In the genomic region with DNA sequence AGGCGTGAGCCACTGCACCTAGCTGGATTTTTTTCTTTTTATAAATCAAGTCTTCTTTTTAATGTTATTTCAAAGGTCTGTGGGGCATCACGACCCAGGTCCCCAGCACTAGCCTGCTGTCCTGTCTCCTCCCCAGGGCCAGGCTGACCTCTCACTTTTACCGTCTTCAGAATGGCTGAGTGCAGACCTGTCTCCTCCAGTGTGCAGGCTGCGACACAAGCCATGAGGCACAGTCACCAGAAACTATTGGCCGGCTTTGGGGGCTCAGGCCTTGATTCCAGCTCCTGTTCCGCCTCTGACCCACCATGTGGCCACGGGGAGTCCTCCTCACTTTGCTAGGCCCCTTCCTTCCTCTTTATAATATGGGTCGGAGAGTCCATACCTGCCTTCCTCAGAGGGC, we compare ENCODE assay signal across 19 cellular contexts. TPM values are rescaled to one million over a fixed set of nuclear protein-coding genes. Genes with fewer than 3 reads are reported as not detected.
DNase-seq lines count a peak whose midpoint lies in the region; ATAC-seq and TF ChIP-seq lines count a peak whose summit lies in the region.
"Had no signal": no experiment of that assay in that cellular context is flagged by ENCODE, and none has a peak within 500 bp of the region (broad histone marks: within the 10 kb centered on the region; RNA-seq: fewer than 3 reads in every experiment).

No MANE protein-coding gene starts in this region.

- peak overlapping the region; percentile 45 for H3K18ac ChIP-seq in neuronal stem cell (ENCODE audit: low read length)

- H3K4me3 ChIP-seq in GM23338, result no peak overlapping the region
- H3K4me3 ChIP-seq in endodermal cell (ENCODE audit: low read length), result no peak overlapping the region
- H3K4me3 ChIP-seq in neuronal stem cell (ENCODE audit: low read length in 2 of 2), result no peak overlapping the region
- no peak overlapping the region for H3K4me3 ChIP-seq in SJCRH30
- H3K4me3 ChIP-seq in A673 (ENCODE audit: low read depth, low read length, poor library complexity, severe bottlenecking), result no peak overlapping the region
- H3K4me3 ChIP-seq: BLaER1 treated with 17β-estradiol and CSF1 and Interleukin-3, amounts not matched to agents 10 nM and 100 nM had no signal

- H3K4me1 ChIP-seq in GM23338 (ENCODE audit: insufficient read depth) (no peaks in the 10 kb centered on the region), endodermal cell (ENCODE audit: control insufficient read depth, insufficient read depth, low read length) (no peaks in the 10 kb centered on the region), neuronal stem cell (ENCODE audit: control insufficient read depth in 2 of 2, insufficient read depth in 1 of 2, low read depth in 1 of 2, low read length in 2 of 2) (peaks cover 0 to 3% of the 10 kb centered on the region in 2 donors), SJCRH30 (peaks cover 7% of the 10 kb centered on the region; the same call in 1 of the 2 replicates), A673 (ENCODE audit: insufficient read depth, low read length, poor library complexity, severe bottlenecking) (no peaks in the 10 kb centered on the region)
- H3K4me1 ChIP-seq: Caco-2 had no signal

- H4K91ac ChIP-seq in neuronal stem cell (ENCODE audit: low read depth, low read length, poor library complexity), result no peak overlapping the region

- BruUV-seq in A673 (replicated peaks; lab: Mats Ljungman, UMichigan), result no TSS peak

- CTCF ChIA-PET in A673 (lab: Charles Lee), result no interaction called here

- no peak overlapping the region for H3K14ac ChIP-seq in neuronal stem cell (ENCODE audit: low read length)

- no peak overlapping the region for H3K4ac ChIP-seq in neuronal stem cell (ENCODE audit: low read length)

- no peak for ATAC-seq in Right ventricle myocardium inferior
- ATAC-seq in GM23338, result no peak
- ATAC-seq: CD8-positive, alpha-beta T cell had no signal

- H3K27ac Mint-ChIP-seq in GM23338 (peak overlapping the region; percentile 71; the same call in 1 of the 2 replicates), endodermal cell (no peak overlapping the region)
- H3K27ac Mint-ChIP-seq: B cell; CD4-positive, alpha-beta T cell; CD8-positive, alpha-beta T cell had no signal

- H4K8ac ChIP-seq in neuronal stem cell (ENCODE audit: low read depth, low read length), result no peak overlapping the region

- POLR2A ChIA-PET in A673 (lab: Charles Lee; ENCODE audit: low non-redundant PET), result no interaction called here

- no peak overlapping the region for H3K27ac ChIP-seq in GM23338 (ENCODE audit: low read depth)
- H3K27ac ChIP-seq in endodermal cell (ENCODE audit: low read depth, low read length), result no peak overlapping the region
- H3K27ac ChIP-seq in neuronal stem cell (replicated peaks; ENCODE audit: low read length), result no peak overlapping the region
- no peak overlapping the region for H3K27ac ChIP-seq in SJCRH30
- no peak overlapping the region for H3K27ac ChIP-seq in A673 (ENCODE audit: low read depth, low read length, poor library complexity, severe bottlenecking)
- H3K27ac ChIP-seq: BLaER1 treated with 17β-estradiol and CSF1 and Interleukin-3, amounts not matched to agents 10 nM and 100 nM; C4-2B had no signal

- no peaks in the 10 kb centered on the region for H3K27me3 ChIP-seq in GM23338 (ENCODE audit: insufficient read depth)
- no peaks in the 10 kb centered on the region for H3K27me3 ChIP-seq in endodermal cell (ENCODE audit: control insufficient read depth, insufficient read depth, low read length, poor library complexity, severe bottlenecking)
- H3K27me3 ChIP-seq in neuronal stem cell (ENCODE audit: control insufficient read depth in 3 of 3, insufficient read depth in 3 of 3, low read depth in 1 of 3, low read length in 3 of 3), result peaks cover 0 to 40% (median 2%) of the 10 kb centered on the region in 3 experiments
- no peaks in the 10 kb centered on the region for H3K27me3 ChIP-seq in SJCRH30
- H3K27me3 ChIP-seq in A673 (replicated peaks; ENCODE audit: insufficient read depth, low read depth, low read length, poor library complexity), result no peaks in the 10 kb centered on the region
- H3K27me3 ChIP-seq: BLaER1 treated with 17β-estradiol and CSF1 and Interleukin-3, amounts not matched to agents 10 nM and 100 nM had no signal

- H2BK12ac ChIP-seq in neuronal stem cell (ENCODE audit: low read length), result no peak overlapping the region

- H3K4me1 Mint-ChIP-seq in GM23338, result peaks cover 6% of the 10 kb centered on the region
- H3K4me1 Mint-ChIP-seq in endodermal cell, result no peaks in the 10 kb centered on the region
- H3K4me1 Mint-ChIP-seq: B cell had no signal

- H3K36me3 ChIP-seq in GM23338 (ENCODE audit: insufficient read depth) (no peaks in the 10 kb centered on the region), endodermal cell (ENCODE audit: control insufficient read depth, insufficient read depth, low read length) (no peaks in the 10 kb centered on the region), neuronal stem cell (replicated peaks in 1 of 2; ENCODE audit: control insufficient read depth in 2 of 2, insufficient read depth in 2 of 2, low read length in 2 of 2) (no peaks in the 10 kb centered on the region), SJCRH30 (no peaks in the 10 kb centered on the region), A673 (ENCODE audit: insufficient read depth, low read length, poor library complexity, severe bottlenecking) (no peaks in the 10 kb centered on the region)
- H3K36me3 ChIP-seq: BLaER1 treated with 17β-estradiol and CSF1 and Interleukin-3, amounts not matched to agents 10 nM and 100 nM had no signal

- no peak overlapping the region for H2AK5ac ChIP-seq in neuronal stem cell (ENCODE audit: low read depth, low read length)

- H3K9me2 ChIP-seq in GM23338 (ENCODE audit: insufficient read depth), result no peaks in the 10 kb centered on the region

- no peak overlapping the region for H3K9ac ChIP-seq in endodermal cell (ENCODE audit: extremely low read depth, low read length, poor library complexity, severe bottlenecking)
- no peak overlapping the region for H3K9ac ChIP-seq in neuronal stem cell (ENCODE audit: low read depth, low read length, poor library complexity)
- H3K9ac ChIP-seq: BLaER1 treated with 17β-estradiol and CSF1 and Interleukin-3, amounts not matched to agents 10 nM and 100 nM had no signal

- no peaks in the 10 kb centered on the region for H3K79me2 ChIP-seq in GM23338 (replicated peaks; ENCODE audit: insufficient read depth)

- peaks cover 3% of the 10 kb centered on the region for H3K79me1 ChIP-seq in neuronal stem cell (ENCODE audit: low read depth, low read length)

- H2BK120ac ChIP-seq in neuronal stem cell (ENCODE audit: low read depth, low read length), result no peak overlapping the region

- no peaks in the 10 kb centered on the region for H3F3A ChIP-seq in GM23338 (replicated peaks; ENCODE audit: low read depth)

- H2BK15ac ChIP-seq in neuronal stem cell (ENCODE audit: low read length), result peak overlapping the region; percentile 8

- H3K4me3 Mint-ChIP-seq in GM23338 (no peak overlapping the region), endodermal cell (no peak overlapping the region)
- H3K4me3 Mint-ChIP-seq: B cell; CD4-positive, alpha-beta T cell; CD8-positive, alpha-beta T cell had no signal

- 91 to 96% methylated on average over 5 to 8 of the region's 8 CpGs for WGBS in endodermal cell (ENCODE audit: insufficient coverage in 1 of 2, insufficient read length in 1 of 2), 2 experiments
- no CpG with 5 or more reads among the region's 8 CpGs for WGBS in neuronal stem cell (ENCODE audit: extremely low coverage in 2 of 2, insufficient read length in 2 of 2, insufficient replicate concordance in 1 of 2), 2 donors

- H3K9me3 Mint-ChIP-seq in GM23338, result no peaks in the 10 kb centered on the region
- H3K9me3 Mint-ChIP-seq in endodermal cell, result no peaks in the 10 kb centered on the region
- H3K9me3 Mint-ChIP-seq: CD4-positive, alpha-beta T cell; CD8-positive, alpha-beta T cell had no signal

- no peak overlapping the region for H2BK5ac ChIP-seq in neuronal stem cell (ENCODE audit: low read length)

- TF ChIP-seq CTCF in GM23338 (conservative IDR thresholded peaks at IDR 0.05; ENCODE audit: low read depth in 2 of 2), result no peak
- TF ChIP-seq CTCF in endodermal cell (conservative IDR thresholded peaks at IDR 0.05), result no peak
- no peak for TF ChIP-seq CTCF in A673 (conservative IDR thresholded peaks at IDR 0.05; ENCODE audit: low read depth, low read length)

- H3K36me3 Mint-ChIP-seq in GM23338 (ENCODE audit: low read depth) (no peaks in the 10 kb centered on the region), endodermal cell (ENCODE audit: low read depth) (no peaks in the 10 kb centered on the region)
- H3K36me3 Mint-ChIP-seq: CD8-positive, alpha-beta T cell had no signal

- no peak overlapping the region for H2AFZ ChIP-seq in GM23338
- no peak overlapping the region for H2AFZ ChIP-seq in neuronal stem cell (ENCODE audit: low read length)

- H4K20me1 ChIP-seq in GM23338 (replicated peaks; ENCODE audit: insufficient read depth), result no peaks in the 10 kb centered on the region
- H4K20me1 ChIP-seq: BLaER1 treated with 17β-estradiol and CSF1 and Interleukin-3, amounts not matched to agents 10 nM and 100 nM had no signal

- H3K9me3 ChIP-seq in endodermal cell (ENCODE audit: control insufficient read depth, low read length) (no peaks in the 10 kb centered on the region), neuronal stem cell (replicated peaks in 1 of 2; ENCODE audit: control insufficient read depth in 2 of 2, insufficient read depth in 1 of 2, low read depth in 1 of 2, low read length in 2 of 2) (no peaks in the 10 kb centered on the region), SJCRH30 (replicated peaks) (no peaks in the 10 kb centered on the region), A673 (ENCODE audit: low read depth, low read length, poor library complexity, severe bottlenecking) (no peaks in the 10 kb centered on the region)
- H3K9me3 ChIP-seq: BLaER1 treated with 17β-estradiol and CSF1 and Interleukin-3, amounts not matched to agents 10 nM and 100 nM; Caco-2 had no signal

- intact Hi-C loops in cardiac septum (cut with DNase I), result no loop called here
- intact Hi-C loops in Right ventricle myocardium inferior (cut with DNase I), result no loop called here
- intact Hi-C loops in A673 (cut with micrococcal nuclease; ENCODE audit: unreplicated experiment), result no loop called here

- H3K23ac ChIP-seq in neuronal stem cell (ENCODE audit: low read depth, low read length, poor library complexity), result no peak overlapping the region

- peak; percentile 55 for DNase-seq in cardiac septum (ENCODE audit: low spot score)
- no peak for DNase-seq in Right ventricle myocardium inferior (ENCODE audit: missing footprints)
- DNase-seq in GM23338 (ENCODE audit: low spot score), result no peak
- peak; percentile 30 for DNase-seq in endodermal cell
- DNase-seq in neuronal stem cell (ENCODE audit: low spot score), result no peak
- no peak for DNase-seq in activated CD4-positive, alpha-beta T cell treated with anti-CD3 and anti-CD28 coated beads, Interleukin-2, amount 50 U/mL, for 4 hours
- no peak for DNase-seq in SJCRH30
- DNase-seq in A673 (ENCODE audit: low spot score), result no peak
- DNase-seq: 8988T; AML-193; Caco-2; Calu3; CD8-positive, alpha-beta T cell; DMS79 treated with DMSO at 0.1 percent for 48 hours; GF-D8 had no signal

- H3K27me3 Mint-ChIP-seq in GM23338 (ENCODE audit: insufficient read depth, low read depth, poor library complexity), result peaks cover 11% of the 10 kb centered on the region
- H3K27me3 Mint-ChIP-seq in endodermal cell (ENCODE audit: insufficient read depth), result peaks cover 2% of the 10 kb centered on the region
- H3K27me3 Mint-ChIP-seq: CD4-positive, alpha-beta T cell had no signal

- no peak overlapping the region for H3K4me2 ChIP-seq in GM23338
- no peak overlapping the region for H3K4me2 ChIP-seq in neuronal stem cell (ENCODE audit: insufficient read depth, low read length, poor library complexity, severe bottlenecking)

RNA-seq across cellular contexts. Expression of gene NEURL1B, which starts 46.6 kb away (rescaled TPM):
- total RNA-seq in cardiac septum (19.7 TPM), Right ventricle myocardium inferior (37.1 TPM), endodermal cell (1 to 10 TPM; 4.9 to 6.3 TPM), A673 (2021) (5.1 and 5.7 TPM in 2 replicates)
- 11.4 and 13.3 TPM in 2 replicates for total RNA-seq in GM23338 (2014; rRNA removed; shearing (Covaris generic))
- polyA plus RNA-seq in GM23338 (2016; fragmentation: Nextera tagmentation; extraction: Ambion mirVana), result 1.9 and 2.1 TPM in 2 replicates
- 10.1 TPM for polyA plus RNA-seq in endodermal cell (2013, experiment 1 of 2)
- polyA plus RNA-seq in endodermal cell (2013, experiment 2 of 2), result 11.1 TPM
- 8.1 TPM for polyA plus RNA-seq in neuronal stem cell (2013, experiment 1 of 2)
- 8.2 TPM for polyA plus RNA-seq in neuronal stem cell (2013, experiment 2 of 2)
- 17.8 and 18.8 TPM in 2 replicates for total RNA-seq in SJCRH30 (2014; rRNA removed; shearing (Covaris generic))

Comparison
In these comparisons a context has a peak if more than half of its experiments do, and no peak if none do; other contexts are left out.
1. DNase-seq: peak in cardiac septum (single experiment) and endodermal cell (single experiment); none in Right ventricle myocardium inferior (single experiment), GM23338 (single experiment), neuronal stem cell (single experiment), activated CD4-positive, alpha-beta T cell treated with anti-CD3 and anti-CD28 coated beads, Interleukin-2, amount 50 U/mL, for 4 hours (0 of 2), SJCRH30 (0 of 2) and A673 (single experiment).